In the genomic region with DNA sequence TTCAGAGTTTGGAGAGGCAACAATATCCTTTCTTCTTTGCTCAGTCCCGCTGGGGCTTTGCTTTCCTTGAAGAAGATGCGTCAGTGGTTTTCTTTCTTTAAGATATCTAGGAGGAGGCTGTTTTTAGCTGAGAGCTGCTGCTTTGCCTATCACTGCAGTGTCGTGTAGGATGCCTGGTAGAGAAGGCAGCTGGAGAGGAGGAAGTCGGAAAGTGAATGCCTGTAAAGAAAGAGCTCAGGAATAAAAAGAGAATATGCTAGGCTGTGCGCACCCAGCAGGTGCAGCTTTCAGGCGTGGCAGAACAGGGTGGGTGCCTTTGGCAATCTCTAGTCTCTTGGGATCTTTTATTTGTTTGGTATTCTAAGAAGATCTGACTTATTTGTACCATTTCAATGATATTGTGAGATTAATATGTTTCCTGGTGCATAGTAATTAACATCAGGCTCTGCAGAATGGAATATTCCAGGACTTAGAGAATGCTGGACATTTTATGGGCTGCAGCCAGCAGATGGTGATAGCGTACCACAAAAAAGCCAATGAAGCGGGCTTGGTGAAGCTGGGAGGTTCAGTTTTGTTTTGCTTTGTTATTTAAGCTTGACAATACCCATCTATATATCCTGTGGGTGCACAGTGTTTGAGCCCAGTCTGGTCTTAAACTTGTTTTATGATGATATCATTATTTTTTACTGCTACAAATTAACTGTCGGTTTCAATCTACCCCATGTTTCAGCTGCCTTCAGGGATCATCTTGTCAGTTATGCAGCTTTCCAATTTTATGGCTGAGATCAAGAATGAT, we compare ENCODE assay signal across 8 cellular contexts.
DNase-seq lines count a peak whose midpoint lies in the region; TF ChIP-seq lines count a peak whose summit lies in the region.

No MANE protein-coding gene starts in this region.

- H3K4me3 ChIP-seq in HFF-Myc (replicated peaks; ENCODE audit: low read depth, low read length) (no peak overlapping the region), choroid plexus epithelial cell (ENCODE audit: low read depth, low read length) (no peak overlapping the region)

- DNase-seq in activated gamma-delta T cell treated with Interleukin-2 at 50 U/mL for 16 hours (peak; percentile 9), activated gamma-delta T cell (lab: John Stamatoyannopoulos, UW) (no peak), HFF-Myc (ENCODE audit: extremely low read depth, low read depth) (peak; percentile 41), MV-4-11 (lab: John Stamatoyannopoulos, UW) (peak; percentile 20), SW 1271 (lab: John Stamatoyannopoulos, UW) (peak; percentile 17 to 48), choroid plexus epithelial cell (ENCODE audit: low read depth) (peak; percentile 85), left kidney (ENCODE audit: low read depth, low spot score) (peak; percentile 88)
- DNase-seq in stimulated activated CD4-positive, alpha-beta T cell treated with anti-CD3 and anti-CD28 coated beads, Interleukin-4, amount 100 ng/mL, for 48 hours (ENCODE audit: low read depth in 2 of 2): peak; percentile 3 to 21

- TF ChIP-seq CTCF in HFF-Myc (IDR thresholded peaks at IDR 0.05; ENCODE audit: low read depth, low read length, missing control alignments): peak; percentile 74
- peak; percentile 94 for TF ChIP-seq CTCF in choroid plexus epithelial cell (conservative IDR thresholded peaks at IDR 0.05; ENCODE audit: low read depth, low read length)
